ENCODE assay signal across 12 cellular contexts in genomic region chr21:34126691-34127090, GRCh38. TPM values are rescaled to one million over a fixed set of nuclear protein-coding genes. Genes with fewer than 3 reads are reported as not detected.
DNase-seq lines count a peak whose midpoint lies in the region; ATAC-seq and TF ChIP-seq lines count a peak whose summit lies in the region.
"Had no signal": no experiment of that assay in that cellular context is flagged by ENCODE, and none has a peak within 500 bp of the region (broad histone marks: within the 10 kb centered on the region; RNA-seq: fewer than 3 reads in every experiment).

No MANE protein-coding gene starts in this region.

- in situ Hi-C loops in astrocyte of the spinal cord (cut with HindIII; ENCODE audit: low sequenced_read_pairs): no loop called here

- no peak for TF ChIP-seq CTCF in astrocyte of the spinal cord (IDR thresholded peaks at IDR 0.05; ENCODE audit: low read depth, low read length)
- no peak for TF ChIP-seq CTCF in foreskin keratinocyte (conservative IDR thresholded peaks at IDR 0.05)
- no peak for TF ChIP-seq CTCF in right atrium auricular region (IDR thresholded peaks at IDR 0.05)
- TF ChIP-seq CTCF in body of pancreas (IDR thresholded peaks at IDR 0.05): no peak

- peaks cover 21% of the 10 kb centered on the region for H3K4me1 ChIP-seq in foreskin keratinocyte
- peaks cover 0 to 45% of the 10 kb centered on the region in 2 donors for H3K4me1 ChIP-seq in right atrium auricular region
- H3K4me1 ChIP-seq in body of pancreas: peaks cover 39% of the 10 kb centered on the region

- intact Hi-C loops in body of pancreas (cut with DNase I): no loop called here

- DNase-seq in NCI-H2227 (lab: John Stamatoyannopoulos, UW; ENCODE audit: unreplicated experiment) (peak; percentile 30), NCI-H2227 treated with DMSO at 0.1 percent for 48 hours (lab: John Stamatoyannopoulos, UW) (no peak), astrocyte of the spinal cord (ENCODE audit: low read depth, low spot score) (peak; percentile 50), foreskin keratinocyte (peak; percentile 76 to 91), stromal cell of bone marrow (ENCODE audit: low read depth) (peak; percentile 12), right atrium auricular region (ENCODE audit: low spot score) (no peak), body of pancreas (no peak)
- DNase-seq: 8988T, COR-L47, left colon, NCI-H2171 had no signal

- ATAC-seq in foreskin keratinocyte (peak; percentile 85), body of pancreas (no peak), HG02763 (IDR thresholded peaks at IDR 0.05; ENCODE audit: unreplicated experiment) (no peak)
- ATAC-seq: left colon had no signal

- WGBS in body of pancreas, 2 donors: 83 to 92% methylated on average over 5 of the region's 5 CpGs

- H3K9me3 ChIP-seq in right atrium auricular region (no peaks in the 10 kb centered on the region), body of pancreas (no peaks in the 10 kb centered on the region)

- H3K36me3 ChIP-seq in right atrium auricular region (peaks cover 8% of the 10 kb centered on the region), body of pancreas (replicated peaks in 1 of 2; ENCODE audit: insufficient read depth in 1 of 2, low read depth in 2 of 2) (peaks cover 0 to 3% of the 10 kb centered on the region in 2 donors)

- no peak overlapping the region for H3K4me3 ChIP-seq in astrocyte of the spinal cord (ENCODE audit: low read depth, low read length)
- H3K4me3 ChIP-seq in right atrium auricular region: no peak overlapping the region
- H3K4me3 ChIP-seq in body of pancreas: no peak overlapping the region

- H3K27me3 ChIP-seq in foreskin keratinocyte (no peaks in the 10 kb centered on the region), right atrium auricular region (no peaks in the 10 kb centered on the region), body of pancreas (no peaks in the 10 kb centered on the region)

- H3K27ac ChIP-seq in foreskin keratinocyte (peak overlapping the region; percentile 34), right atrium auricular region (no peak overlapping the region), body of pancreas (no peak overlapping the region)

- TF ChIP-seq POLR2A in body of pancreas (IDR thresholded peaks at IDR 0.05): no peak

RNA-seq across cellular contexts. Expression of gene MRPS6, which starts 53.3 kb away (rescaled TPM):
- total RNA-seq in foreskin keratinocyte: 34.3 and 43.0 TPM in 2 replicates
- 60.0 and 69.8 TPM in 2 replicates for polyA plus RNA-seq in foreskin keratinocyte
- 10 to 100 TPM; 18.8 to 30.4 TPM for total RNA-seq in right atrium auricular region
- total RNA-seq in body of pancreas: 10 to 100 TPM in 1 of 2 donors, 1 to 10 TPM in 1; 2.3 to 15.8 TPM

RNA-seq across cellular contexts. Expression of gene SLC5A3, which starts 53.3 kb away (rescaled TPM):
- total RNA-seq in foreskin keratinocyte: 8.3 and 8.6 TPM in 2 replicates
- 0.77 and 1.0 TPM in 2 replicates for polyA plus RNA-seq in foreskin keratinocyte
- total RNA-seq in right atrium auricular region: 1 to 10 TPM; 4.4 to 4.6 TPM
- total RNA-seq in body of pancreas: 1 to 10 TPM; 7.3 to 7.8 TPM

Comparison
In these comparisons a context has a peak if more than half of its experiments do, and no peak if none do; other contexts are left out.
1. DNase-seq: peak in NCI-H2227 (single experiment), astrocyte of the spinal cord (single experiment), foreskin keratinocyte (2 of 2) and stromal cell of bone marrow (single experiment); none in NCI-H2227 treated with DMSO at 0.1 percent for 48 hours (single experiment), right atrium auricular region (single experiment) and body of pancreas (0 of 4).